In genomic region chr10:99732033-99732912, GRCh38 we compare ENCODE assay signal across 1 cellular context.
A peak's percentile ranks its signal among the peaks of the same experiment; 100 is the strongest.
TF ChIP-seq lines count a peak whose summit lies in the region.

Gene COX15, minus strand, starts transcription at chr10:99732127. Its CDS starts 78 bp downstream, at chr10:99732049.
A gene with protein sequence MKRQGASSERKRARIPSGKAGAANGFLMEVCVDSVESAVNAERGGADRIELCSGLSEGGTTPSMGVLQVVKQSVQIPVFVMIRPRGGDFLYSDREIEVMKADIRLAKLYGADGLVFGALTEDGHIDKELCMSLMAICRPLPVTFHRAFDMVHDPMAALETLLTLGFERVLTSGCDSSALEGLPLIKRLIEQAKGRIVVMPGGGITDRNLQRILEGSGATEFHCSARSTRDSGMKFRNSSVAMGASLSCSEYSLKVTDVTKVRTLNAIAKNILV (plus strand): TSS chr10:99732234. CDS start chr10:99732349, 115 bp downstream.

TF ChIP-seq in HepG2, 621 proteins besides CTCF, POLR2A, EP300 and RAD21 (continued from another document and continues in another):
- TF ChIP-seq, protein P1, sequence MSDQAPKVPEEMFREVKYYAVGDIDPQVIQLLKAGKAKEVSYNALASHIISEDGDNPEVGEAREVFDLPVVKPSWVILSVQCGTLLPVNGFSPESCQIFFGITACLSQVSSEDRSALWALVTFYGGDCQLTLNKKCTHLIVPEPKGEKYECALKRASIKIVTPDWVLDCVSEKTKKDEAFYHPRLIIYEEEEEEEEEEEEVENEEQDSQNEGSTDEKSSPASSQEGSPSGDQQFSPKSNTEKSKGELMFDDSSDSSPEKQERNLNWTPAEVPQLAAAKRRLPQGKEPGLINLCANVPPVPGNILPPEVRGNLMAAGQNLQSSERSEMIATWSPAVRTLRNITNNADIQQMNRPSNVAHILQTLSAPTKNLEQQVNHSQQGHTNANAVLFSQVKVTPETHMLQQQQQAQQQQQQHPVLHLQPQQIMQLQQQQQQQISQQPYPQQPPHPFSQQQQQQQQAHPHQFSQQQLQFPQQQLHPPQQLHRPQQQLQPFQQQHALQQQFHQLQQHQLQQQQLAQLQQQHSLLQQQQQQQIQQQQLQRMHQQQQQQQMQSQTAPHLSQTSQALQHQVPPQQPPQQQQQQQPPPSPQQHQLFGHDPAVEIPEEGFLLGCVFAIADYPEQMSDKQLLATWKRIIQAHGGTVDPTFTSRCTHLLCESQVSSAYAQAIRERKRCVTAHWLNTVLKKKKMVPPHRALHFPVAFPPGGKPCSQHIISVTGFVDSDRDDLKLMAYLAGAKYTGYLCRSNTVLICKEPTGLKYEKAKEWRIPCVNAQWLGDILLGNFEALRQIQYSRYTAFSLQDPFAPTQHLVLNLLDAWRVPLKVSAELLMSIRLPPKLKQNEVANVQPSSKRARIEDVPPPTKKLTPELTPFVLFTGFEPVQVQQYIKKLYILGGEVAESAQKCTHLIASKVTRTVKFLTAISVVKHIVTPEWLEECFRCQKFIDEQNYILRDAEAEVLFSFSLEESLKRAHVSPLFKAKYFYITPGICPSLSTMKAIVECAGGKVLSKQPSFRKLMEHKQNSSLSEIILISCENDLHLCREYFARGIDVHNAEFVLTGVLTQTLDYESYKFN (CRISPR knock-in tag; conservative IDR thresholded peaks at IDR 0.05): 0 out of 2 replicates have a peak, but pooled peaks have one; percentile 54
- TF ChIP-seq NPAS2 (CRISPR knock-in tag; IDR thresholded peaks at IDR 0.05; ENCODE audit: borderline replicate concordance) (0 out of 2 replicates have a peak, but pooled peaks have one; percentile 45), TBX3 (IDR thresholded peaks at IDR 0.05; ENCODE audit: borderline replicate concordance) (0 out of 2 replicates have a peak, but pooled peaks have one; percentile 8), ZFP36L2 (CRISPR knock-in tag; IDR thresholded peaks at IDR 0.05) (no peak; the same call in 1 of the 2 replicates), ZNF180 (CRISPR knock-in tag; IDR thresholded peaks at IDR 0.05; ENCODE audit: borderline replicate concordance, low read depth) (no peak), HNF4G (IDR thresholded peaks at IDR 0.05; ENCODE audit: borderline replicate concordance, low read depth, low read length) (0 out of 2 replicates have a peak, but pooled peaks have one; percentile 3), HNF4G (CRISPR knock-in tag; IDR thresholded peaks at IDR 0.05; ENCODE audit: borderline replicate concordance, low read depth) (no peak; the same call in 1 of the 2 replicates), ZBTB33 (CRISPR knock-in tag; IDR thresholded peaks at IDR 0.05) (no peak), HMGA1 (CRISPR knock-in tag; conservative IDR thresholded peaks at IDR 0.05) (no peak), RBM39 (IDR thresholded peaks at IDR 0.05; ENCODE audit: low read depth, low read length, poor library complexity, severe bottlenecking) (peak; percentile 45), ZSCAN30 (CRISPR knock-in tag; IDR thresholded peaks at IDR 0.05) (no peak), TFE3 (CRISPR knock-in tag; IDR thresholded peaks at IDR 0.05) (0 out of 2 replicates have a peak, but pooled peaks have one; percentile 8), MZF1 (CRISPR knock-in tag; IDR thresholded peaks at IDR 0.05; ENCODE audit: borderline replicate concordance) (no peak; the same call in 1 of the 2 replicates), EZH2 (conservative IDR thresholded peaks at IDR 0.05; ENCODE audit: low read depth, low read length) (no peak), ZNF839 (CRISPR knock-in tag; IDR thresholded peaks at IDR 0.05; ENCODE audit: borderline replicate concordance) (no peak), ZNF451 (CRISPR knock-in tag; IDR thresholded peaks at IDR 0.05) (no peak; the same call in none of the 2 replicates), SP4 (CRISPR knock-in tag; IDR thresholded peaks at IDR 0.05) (peak; percentile 80; the same call in 1 of the 2 replicates), PRPF4 (IDR thresholded peaks at IDR 0.05; ENCODE audit: low read depth, low read length, poor library complexity, severe bottlenecking) (no peak), PITX1 (CRISPR knock-in tag; IDR thresholded peaks at IDR 0.05) (no peak), FOXJ3 (CRISPR knock-in tag; IDR thresholded peaks at IDR 0.05; ENCODE audit: borderline replicate concordance) (peak; percentile 67; the same call in 1 of the 2 replicates), ZBTB7A (CRISPR knock-in tag; IDR thresholded peaks at IDR 0.05) (peak; percentile 49; the same call in 1 of the 2 replicates), DRAP1 (CRISPR knock-in tag; IDR thresholded peaks at IDR 0.05) (peak; percentile 69), ZNF740 (CRISPR knock-in tag; IDR thresholded peaks at IDR 0.05) (0 out of 2 replicates have a peak, but pooled peaks have one; percentile 36), TCF7L2 (IDR thresholded peaks at IDR 0.05; ENCODE audit: low read depth, low read length) (no peak), FIP1L1 (IDR thresholded peaks at IDR 0.05; ENCODE audit: borderline replicate concordance, insufficient read depth, low read depth, low read length) (0 out of 2 replicates have a peak, but pooled peaks have one; percentile 92), GFI1 (CRISPR knock-in tag; IDR thresholded peaks at IDR 0.05; ENCODE audit: borderline replicate concordance) (no peak; the same call in 1 of the 2 replicates), ZNF709 (CRISPR knock-in tag; IDR thresholded peaks at IDR 0.05) (peak; percentile 94), SNAPC2 (CRISPR knock-in tag; IDR thresholded peaks at IDR 0.05) (0 out of 2 replicates have a peak, but pooled peaks have one; percentile 63), ZNF775 (CRISPR knock-in tag; IDR thresholded peaks at IDR 0.05; ENCODE audit: borderline replicate concordance) (0 out of 2 replicates have a peak, but pooled peaks have one; percentile 30), ZNF512 (CRISPR knock-in tag; IDR thresholded peaks at IDR 0.05) (no peak)
- TF ChIP-seq, protein P2, sequence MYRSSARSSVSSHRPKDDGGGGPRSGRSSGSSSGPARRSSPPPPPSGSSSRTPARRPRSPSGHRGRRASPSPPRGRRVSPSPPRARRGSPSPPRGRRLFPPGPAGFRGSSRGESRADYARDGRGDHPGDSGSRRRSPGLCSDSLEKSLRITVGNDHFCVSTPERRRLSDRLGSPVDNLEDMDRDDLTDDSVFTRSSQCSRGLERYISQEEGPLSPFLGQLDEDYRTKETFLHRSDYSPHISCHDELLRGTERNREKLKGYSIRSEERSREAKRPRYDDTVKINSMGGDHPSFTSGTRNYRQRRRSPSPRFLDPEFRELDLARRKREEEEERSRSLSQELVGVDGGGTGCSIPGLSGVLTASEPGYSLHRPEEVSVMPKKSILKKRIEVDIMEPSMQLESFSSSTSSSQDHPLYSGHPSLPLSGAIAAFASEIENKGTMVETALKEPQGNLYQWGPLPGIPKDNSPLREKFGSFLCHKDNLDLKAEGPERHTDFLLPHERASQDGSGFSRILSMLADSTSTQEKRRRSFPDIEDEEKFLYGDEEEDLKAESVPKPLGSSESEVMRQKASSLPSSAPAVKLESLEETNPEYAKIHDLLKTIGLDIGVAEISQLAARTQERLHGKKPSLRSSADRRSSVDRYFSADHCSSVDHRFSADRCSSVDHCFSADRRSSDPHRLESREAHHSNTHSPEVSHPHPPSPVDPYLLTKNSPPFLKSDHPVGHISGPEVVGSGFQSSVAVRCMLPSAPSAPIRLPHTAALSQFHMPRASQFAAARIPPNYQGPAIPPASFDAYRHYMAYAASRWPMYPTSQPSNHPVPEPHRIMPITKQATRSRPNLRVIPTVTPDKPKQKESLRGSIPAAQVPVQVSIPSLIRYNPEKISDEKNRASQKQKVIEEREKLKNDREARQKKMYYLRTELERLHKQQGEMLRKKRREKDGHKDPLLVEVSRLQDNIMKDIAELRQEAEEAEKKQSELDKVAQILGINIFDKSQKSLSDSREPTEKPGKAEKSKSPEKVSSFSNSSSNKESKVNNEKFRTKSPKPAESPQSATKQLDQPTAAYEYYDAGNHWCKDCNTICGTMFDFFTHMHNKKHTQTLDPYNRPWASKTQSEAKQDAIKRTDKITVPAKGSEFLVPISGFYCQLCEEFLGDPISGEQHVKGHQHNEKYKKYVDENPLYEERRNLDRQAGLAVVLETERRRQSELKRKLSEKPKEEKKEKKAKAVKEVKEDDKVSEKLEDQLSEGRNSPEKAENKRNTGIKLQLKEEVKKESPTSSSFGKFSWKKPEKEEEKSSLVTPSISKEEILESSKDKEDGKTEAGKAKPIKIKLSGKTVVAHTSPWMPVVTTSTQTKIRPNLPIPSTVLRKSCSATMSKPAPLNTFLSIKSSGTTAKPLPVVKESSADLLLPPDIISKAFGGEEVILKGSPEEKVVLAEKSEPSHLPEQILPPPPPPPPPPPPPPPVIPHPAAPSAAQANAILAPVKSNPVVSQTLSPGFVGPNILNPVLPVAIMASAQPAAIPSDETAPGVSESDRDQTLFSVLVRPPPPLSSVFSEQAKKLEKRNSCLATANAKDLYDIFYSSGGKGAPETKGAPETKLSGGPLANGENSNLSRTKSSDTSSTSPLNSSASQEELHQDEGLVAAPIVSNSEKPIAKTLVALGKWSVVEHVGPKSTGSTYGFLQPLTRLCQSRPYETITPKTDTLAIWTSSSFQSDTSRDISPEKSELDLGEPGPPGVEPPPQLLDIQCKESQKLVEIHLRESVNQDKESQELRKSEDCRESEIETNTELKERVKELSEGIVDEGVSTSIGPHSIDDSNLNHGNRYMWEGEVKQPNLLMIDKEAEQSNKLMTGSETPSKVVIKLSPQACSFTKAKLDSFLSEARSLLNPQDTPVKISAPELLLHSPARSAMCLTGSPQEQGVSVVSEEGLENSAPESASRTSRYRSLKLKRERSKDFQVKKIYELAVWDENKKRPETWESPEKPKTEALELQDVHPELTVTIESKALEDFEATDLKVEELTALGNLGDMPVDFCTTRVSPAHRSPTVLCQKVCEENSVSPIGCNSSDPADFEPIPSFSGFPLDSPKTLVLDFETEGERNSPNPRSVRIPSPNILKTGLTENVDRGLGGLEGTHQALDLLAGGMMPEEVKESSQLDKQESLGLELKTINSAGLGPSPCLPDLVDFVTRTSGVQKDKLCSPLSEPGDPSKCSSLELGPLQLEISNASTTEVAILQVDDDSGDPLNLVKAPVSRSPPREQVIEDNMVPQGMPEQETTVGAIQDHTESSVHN (CRISPR knock-in tag; IDR thresholded peaks at IDR 0.05): no peak
- TF ChIP-seq, protein P3, sequence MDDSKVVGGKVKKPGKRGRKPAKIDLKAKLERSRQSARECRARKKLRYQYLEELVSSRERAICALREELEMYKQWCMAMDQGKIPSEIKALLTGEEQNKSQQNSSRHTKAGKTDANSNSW (CRISPR knock-in tag; IDR thresholded peaks at IDR 0.05; ENCODE audit: borderline replicate concordance): peak; percentile 75; the same call in 1 of the 2 replicates
